Comparison of ENCODE assay signal across 3 cellular contexts in the genomic region with DNA sequence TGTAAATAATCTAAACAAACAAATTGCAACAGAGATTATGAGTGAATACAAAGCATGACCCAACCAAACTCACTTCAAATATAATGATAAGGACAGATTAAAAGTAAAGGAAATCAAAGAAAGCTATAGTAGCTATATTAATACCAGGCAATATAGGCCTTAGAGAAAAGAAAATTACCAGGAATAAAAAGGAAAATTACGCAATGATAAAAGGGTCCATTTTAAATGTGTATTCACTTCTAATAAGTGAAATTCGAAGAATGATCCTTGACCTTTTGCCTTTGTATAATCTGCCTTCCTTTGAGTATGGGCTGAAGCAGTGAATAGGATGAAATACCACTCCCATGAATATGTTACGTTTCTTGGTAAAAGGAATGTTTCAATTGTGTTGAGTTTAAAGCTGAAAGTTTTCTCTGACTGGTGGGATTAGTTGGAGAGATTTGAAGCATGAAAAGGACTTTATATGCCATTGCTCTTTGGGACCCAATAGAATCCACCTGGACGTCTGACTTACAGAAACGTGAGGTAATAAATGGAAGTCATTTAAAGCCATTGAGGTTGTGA.
TF ChIP-seq lines count a peak whose summit lies in the region.

No MANE protein-coding gene starts in this region.

TF ChIP-seq in HepG2, 621 proteins besides CTCF, POLR2A, EP300 and RAD21:
- TF ChIP-seq ZNF446 (CRISPR knock-in tag; IDR thresholded peaks at IDR 0.05) (no peak), CEBPB (IDR thresholded peaks at IDR 0.05; ENCODE audit: borderline replicate concordance, low read depth, low read length) (peak; percentile 13; the same call in 1 of the 2 replicates)

TF ChIP-seq in K562, 482 proteins besides CTCF, POLR2A, EP300 and RAD21:
- TF ChIP-seq EGR1 (conservative IDR thresholded peaks at IDR 0.05) = no peak
- TF ChIP-seq WHSC1 (IDR thresholded peaks at IDR 0.05; ENCODE audit: low read length) = no peak
- no peak for TF ChIP-seq TRIM24 (IDR thresholded peaks at IDR 0.05)
- TF ChIP-seq ELF2 (CRISPR knock-in tag; IDR thresholded peaks at IDR 0.05) = no peak
- TF ChIP-seq DACH1 (IDR thresholded peaks at IDR 0.05; ENCODE audit: partially characterized antibody) = no peak
- no peak for TF ChIP-seq GTF2A2 (tag; IDR thresholded peaks at IDR 0.05)
- TF ChIP-seq ZKSCAN8 (CRISPR knock-in tag; IDR thresholded peaks at IDR 0.05) = no peak
- no peak for TF ChIP-seq ZNF707 (CRISPR knock-in tag; conservative IDR thresholded peaks at IDR 0.05)
- no peak for TF ChIP-seq POLR2B (IDR thresholded peaks at IDR 0.05; ENCODE audit: low read depth, partially characterized antibody)
- TF ChIP-seq, protein P1, sequence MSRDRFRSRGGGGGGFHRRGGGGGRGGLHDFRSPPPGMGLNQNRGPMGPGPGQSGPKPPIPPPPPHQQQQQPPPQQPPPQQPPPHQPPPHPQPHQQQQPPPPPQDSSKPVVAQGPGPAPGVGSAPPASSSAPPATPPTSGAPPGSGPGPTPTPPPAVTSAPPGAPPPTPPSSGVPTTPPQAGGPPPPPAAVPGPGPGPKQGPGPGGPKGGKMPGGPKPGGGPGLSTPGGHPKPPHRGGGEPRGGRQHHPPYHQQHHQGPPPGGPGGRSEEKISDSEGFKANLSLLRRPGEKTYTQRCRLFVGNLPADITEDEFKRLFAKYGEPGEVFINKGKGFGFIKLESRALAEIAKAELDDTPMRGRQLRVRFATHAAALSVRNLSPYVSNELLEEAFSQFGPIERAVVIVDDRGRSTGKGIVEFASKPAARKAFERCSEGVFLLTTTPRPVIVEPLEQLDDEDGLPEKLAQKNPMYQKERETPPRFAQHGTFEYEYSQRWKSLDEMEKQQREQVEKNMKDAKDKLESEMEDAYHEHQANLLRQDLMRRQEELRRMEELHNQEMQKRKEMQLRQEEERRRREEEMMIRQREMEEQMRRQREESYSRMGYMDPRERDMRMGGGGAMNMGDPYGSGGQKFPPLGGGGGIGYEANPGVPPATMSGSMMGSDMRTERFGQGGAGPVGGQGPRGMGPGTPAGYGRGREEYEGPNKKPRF (IDR thresholded peaks at IDR 0.05; ENCODE audit: low read depth, low read length) = no peak
- TF ChIP-seq ZNF408 (CRISPR knock-in tag; IDR thresholded peaks at IDR 0.05; ENCODE audit: low read depth) = no peak
- no peak for TF ChIP-seq CEBPG (CRISPR knock-in tag; IDR thresholded peaks at IDR 0.05)
- peak in 1 of 2 experiments; percentile 65; a peak in 2 of 4 replicates for TF ChIP-seq CEBPG (tag; conservative IDR thresholded peaks at IDR 0.05 in 1 of 2, IDR thresholded peaks at IDR 0.05 in 1 of 2)
- TF ChIP-seq CBX3 (IDR thresholded peaks at IDR 0.05; ENCODE audit: borderline replicate concordance in 1 of 2, low read length in 2 of 2) = no peak
- peak; percentile 33; the same call in 1 of the 2 replicates for TF ChIP-seq CEBPB (tag; IDR thresholded peaks at IDR 0.05)
- no peak for TF ChIP-seq ZNF785 (CRISPR knock-in tag; IDR thresholded peaks at IDR 0.05)
- TF ChIP-seq FOSL1 (tag; conservative IDR thresholded peaks at IDR 0.05) = no peak
- no peak for TF ChIP-seq FOXJ3 (CRISPR knock-in tag; IDR thresholded peaks at IDR 0.05)

TF ChIP-seq in endothelial cell of umbilical vein, 7 proteins besides CTCF, POLR2A, EP300 and RAD21:
- TF ChIP-seq POLR2AphosphoS5 (IDR thresholded peaks at IDR 0.05; ENCODE audit: insufficient read depth, low read depth, low read length) (no peak), FOS (IDR thresholded peaks at IDR 0.05; ENCODE audit: borderline replicate concordance, insufficient read depth, low read length) (no peak), EZH2 (IDR thresholded peaks at IDR 0.05; ENCODE audit: borderline replicate concordance, low read depth, low read length, severe bottlenecking) (no peak), JUN (IDR thresholded peaks at IDR 0.05; ENCODE audit: borderline replicate concordance, insufficient read depth, insufficient read length, low read depth) (no peak), GATA2 (IDR thresholded peaks at IDR 0.05; ENCODE audit: insufficient read depth, insufficient read length, low read depth, low read length) (no peak), MYC (IDR thresholded peaks at IDR 0.05; ENCODE audit: low read depth, low read length) (no peak)
- TF ChIP-seq, protein P2, sequence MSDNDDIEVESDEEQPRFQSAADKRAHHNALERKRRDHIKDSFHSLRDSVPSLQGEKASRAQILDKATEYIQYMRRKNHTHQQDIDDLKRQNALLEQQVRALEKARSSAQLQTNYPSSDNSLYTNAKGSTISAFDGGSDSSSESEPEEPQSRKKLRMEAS (IDR thresholded peaks at IDR 0.05; ENCODE audit: insufficient read depth, insufficient read length) = no peak
